2 cellular contexts compared by ENCODE assay signal in genomic region chr4:48462363-48462762, GRCh38.
A peak's percentile ranks its signal among the peaks of the same experiment; 100 is the strongest.
TF ChIP-seq lines count a peak whose summit lies in the region.

No MANE protein-coding gene starts in this region.

TF ChIP-seq in K562, 482 proteins besides CTCF, POLR2A, EP300 and RAD21:
- TF ChIP-seq NR2C1 (IDR thresholded peaks at IDR 0.05) (no peak), NR2C1 (tag; IDR thresholded peaks at IDR 0.05) (no peak), SP1 (CRISPR knock-in tag; IDR thresholded peaks at IDR 0.05) (no peak), ZNF609 (CRISPR knock-in tag; IDR thresholded peaks at IDR 0.05; ENCODE audit: borderline replicate concordance) (no peak), DIDO1 (tag; IDR thresholded peaks at IDR 0.05; ENCODE audit: low read depth) (no peak), ZNF146 (CRISPR knock-in tag; IDR thresholded peaks at IDR 0.05; ENCODE audit: unreplicated experiment) (no peak), FOXK1 (CRISPR knock-in tag; IDR thresholded peaks at IDR 0.05; ENCODE audit: borderline replicate concordance) (no peak), PBX2 (CRISPR knock-in tag; IDR thresholded peaks at IDR 0.05; ENCODE audit: low read depth) (no peak), PBX2 (tag; conservative IDR thresholded peaks at IDR 0.05; ENCODE audit: low read depth) (peak; percentile 55), MEIS2 (IDR thresholded peaks at IDR 0.05; ENCODE audit: partially characterized antibody) (peak; percentile 50), JUNB (CRISPR knock-in tag; conservative IDR thresholded peaks at IDR 0.05) (no peak), ZNF584 (CRISPR knock-in tag; IDR thresholded peaks at IDR 0.05; ENCODE audit: low read depth) (no peak), PPARD (CRISPR knock-in tag; IDR thresholded peaks at IDR 0.05) (no peak), LEF1 (IDR thresholded peaks at IDR 0.05) (no peak), TRIM28 (IDR thresholded peaks at IDR 0.05) (no peak), XRCC5 (IDR thresholded peaks at IDR 0.05; ENCODE audit: low read depth, low read length) (no peak), CREM (IDR thresholded peaks at IDR 0.05; ENCODE audit: low read depth) (no peak), RFX7 (CRISPR knock-in tag; IDR thresholded peaks at IDR 0.05) (no peak), ZNF830 (CRISPR knock-in tag; IDR thresholded peaks at IDR 0.05) (no peak), POLR2AphosphoS2 (IDR thresholded peaks at IDR 0.05; ENCODE audit: low read length) (no peak), SNAPC5 (CRISPR knock-in tag; IDR thresholded peaks at IDR 0.05) (no peak), STAT5B (CRISPR knock-in tag; IDR thresholded peaks at IDR 0.05) (no peak), ZFP30 (CRISPR knock-in tag; IDR thresholded peaks at IDR 0.05; ENCODE audit: borderline replicate concordance) (no peak), TEAD2 (tag; IDR thresholded peaks at IDR 0.05) (no peak), NCOA6 (IDR thresholded peaks at IDR 0.05) (no peak), NFIC (IDR thresholded peaks at IDR 0.05) (peak; percentile 25; the same call in 1 of the 2 replicates), NCOA2 (IDR thresholded peaks at IDR 0.05; ENCODE audit: partially characterized antibody in 2 of 2) (no peak)

TF ChIP-seq in GM23338, 12 proteins besides CTCF, POLR2A, EP300 and RAD21:
- TF ChIP-seq CREB1 (CRISPR knock-in tag; IDR thresholded peaks at IDR 0.05; ENCODE audit: low read depth) (no peak), NANOG (IDR thresholded peaks at IDR 0.05; ENCODE audit: borderline replicate concordance) (no peak), EZH2phosphoT487 (IDR thresholded peaks at IDR 0.05; ENCODE audit: unreplicated experiment) (no peak), ETS1 (IDR thresholded peaks at IDR 0.05) (no peak), STAT1 (IDR thresholded peaks at IDR 0.05; ENCODE audit: unreplicated experiment) (no peak), JUNB (IDR thresholded peaks at IDR 0.05; ENCODE audit: unreplicated experiment) (no peak), ZNF331 (CRISPR knock-in tag; IDR thresholded peaks at IDR 0.05; ENCODE audit: low read depth) (no peak), EZH2 (IDR thresholded peaks at IDR 0.05; ENCODE audit: low read depth, unreplicated experiment) (no peak), POLR2AphosphoS5 (IDR thresholded peaks at IDR 0.05; ENCODE audit: low read depth) (no peak), ZNF114 (CRISPR knock-in tag; IDR thresholded peaks at IDR 0.05) (no peak)
- TF ChIP-seq, protein P1, sequence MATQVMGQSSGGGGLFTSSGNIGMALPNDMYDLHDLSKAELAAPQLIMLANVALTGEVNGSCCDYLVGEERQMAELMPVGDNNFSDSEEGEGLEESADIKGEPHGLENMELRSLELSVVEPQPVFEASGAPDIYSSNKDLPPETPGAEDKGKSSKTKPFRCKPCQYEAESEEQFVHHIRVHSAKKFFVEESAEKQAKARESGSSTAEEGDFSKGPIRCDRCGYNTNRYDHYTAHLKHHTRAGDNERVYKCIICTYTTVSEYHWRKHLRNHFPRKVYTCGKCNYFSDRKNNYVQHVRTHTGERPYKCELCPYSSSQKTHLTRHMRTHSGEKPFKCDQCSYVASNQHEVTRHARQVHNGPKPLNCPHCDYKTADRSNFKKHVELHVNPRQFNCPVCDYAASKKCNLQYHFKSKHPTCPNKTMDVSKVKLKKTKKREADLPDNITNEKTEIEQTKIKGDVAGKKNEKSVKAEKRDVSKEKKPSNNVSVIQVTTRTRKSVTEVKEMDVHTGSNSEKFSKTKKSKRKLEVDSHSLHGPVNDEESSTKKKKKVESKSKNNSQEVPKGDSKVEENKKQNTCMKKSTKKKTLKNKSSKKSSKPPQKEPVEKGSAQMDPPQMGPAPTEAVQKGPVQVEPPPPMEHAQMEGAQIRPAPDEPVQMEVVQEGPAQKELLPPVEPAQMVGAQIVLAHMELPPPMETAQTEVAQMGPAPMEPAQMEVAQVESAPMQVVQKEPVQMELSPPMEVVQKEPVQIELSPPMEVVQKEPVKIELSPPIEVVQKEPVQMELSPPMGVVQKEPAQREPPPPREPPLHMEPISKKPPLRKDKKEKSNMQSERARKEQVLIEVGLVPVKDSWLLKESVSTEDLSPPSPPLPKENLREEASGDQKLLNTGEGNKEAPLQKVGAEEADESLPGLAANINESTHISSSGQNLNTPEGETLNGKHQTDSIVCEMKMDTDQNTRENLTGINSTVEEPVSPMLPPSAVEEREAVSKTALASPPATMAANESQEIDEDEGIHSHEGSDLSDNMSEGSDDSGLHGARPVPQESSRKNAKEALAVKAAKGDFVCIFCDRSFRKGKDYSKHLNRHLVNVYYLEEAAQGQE (IDR thresholded peaks at IDR 0.05; ENCODE audit: unreplicated experiment) = no peak
- TF ChIP-seq, protein P2, sequence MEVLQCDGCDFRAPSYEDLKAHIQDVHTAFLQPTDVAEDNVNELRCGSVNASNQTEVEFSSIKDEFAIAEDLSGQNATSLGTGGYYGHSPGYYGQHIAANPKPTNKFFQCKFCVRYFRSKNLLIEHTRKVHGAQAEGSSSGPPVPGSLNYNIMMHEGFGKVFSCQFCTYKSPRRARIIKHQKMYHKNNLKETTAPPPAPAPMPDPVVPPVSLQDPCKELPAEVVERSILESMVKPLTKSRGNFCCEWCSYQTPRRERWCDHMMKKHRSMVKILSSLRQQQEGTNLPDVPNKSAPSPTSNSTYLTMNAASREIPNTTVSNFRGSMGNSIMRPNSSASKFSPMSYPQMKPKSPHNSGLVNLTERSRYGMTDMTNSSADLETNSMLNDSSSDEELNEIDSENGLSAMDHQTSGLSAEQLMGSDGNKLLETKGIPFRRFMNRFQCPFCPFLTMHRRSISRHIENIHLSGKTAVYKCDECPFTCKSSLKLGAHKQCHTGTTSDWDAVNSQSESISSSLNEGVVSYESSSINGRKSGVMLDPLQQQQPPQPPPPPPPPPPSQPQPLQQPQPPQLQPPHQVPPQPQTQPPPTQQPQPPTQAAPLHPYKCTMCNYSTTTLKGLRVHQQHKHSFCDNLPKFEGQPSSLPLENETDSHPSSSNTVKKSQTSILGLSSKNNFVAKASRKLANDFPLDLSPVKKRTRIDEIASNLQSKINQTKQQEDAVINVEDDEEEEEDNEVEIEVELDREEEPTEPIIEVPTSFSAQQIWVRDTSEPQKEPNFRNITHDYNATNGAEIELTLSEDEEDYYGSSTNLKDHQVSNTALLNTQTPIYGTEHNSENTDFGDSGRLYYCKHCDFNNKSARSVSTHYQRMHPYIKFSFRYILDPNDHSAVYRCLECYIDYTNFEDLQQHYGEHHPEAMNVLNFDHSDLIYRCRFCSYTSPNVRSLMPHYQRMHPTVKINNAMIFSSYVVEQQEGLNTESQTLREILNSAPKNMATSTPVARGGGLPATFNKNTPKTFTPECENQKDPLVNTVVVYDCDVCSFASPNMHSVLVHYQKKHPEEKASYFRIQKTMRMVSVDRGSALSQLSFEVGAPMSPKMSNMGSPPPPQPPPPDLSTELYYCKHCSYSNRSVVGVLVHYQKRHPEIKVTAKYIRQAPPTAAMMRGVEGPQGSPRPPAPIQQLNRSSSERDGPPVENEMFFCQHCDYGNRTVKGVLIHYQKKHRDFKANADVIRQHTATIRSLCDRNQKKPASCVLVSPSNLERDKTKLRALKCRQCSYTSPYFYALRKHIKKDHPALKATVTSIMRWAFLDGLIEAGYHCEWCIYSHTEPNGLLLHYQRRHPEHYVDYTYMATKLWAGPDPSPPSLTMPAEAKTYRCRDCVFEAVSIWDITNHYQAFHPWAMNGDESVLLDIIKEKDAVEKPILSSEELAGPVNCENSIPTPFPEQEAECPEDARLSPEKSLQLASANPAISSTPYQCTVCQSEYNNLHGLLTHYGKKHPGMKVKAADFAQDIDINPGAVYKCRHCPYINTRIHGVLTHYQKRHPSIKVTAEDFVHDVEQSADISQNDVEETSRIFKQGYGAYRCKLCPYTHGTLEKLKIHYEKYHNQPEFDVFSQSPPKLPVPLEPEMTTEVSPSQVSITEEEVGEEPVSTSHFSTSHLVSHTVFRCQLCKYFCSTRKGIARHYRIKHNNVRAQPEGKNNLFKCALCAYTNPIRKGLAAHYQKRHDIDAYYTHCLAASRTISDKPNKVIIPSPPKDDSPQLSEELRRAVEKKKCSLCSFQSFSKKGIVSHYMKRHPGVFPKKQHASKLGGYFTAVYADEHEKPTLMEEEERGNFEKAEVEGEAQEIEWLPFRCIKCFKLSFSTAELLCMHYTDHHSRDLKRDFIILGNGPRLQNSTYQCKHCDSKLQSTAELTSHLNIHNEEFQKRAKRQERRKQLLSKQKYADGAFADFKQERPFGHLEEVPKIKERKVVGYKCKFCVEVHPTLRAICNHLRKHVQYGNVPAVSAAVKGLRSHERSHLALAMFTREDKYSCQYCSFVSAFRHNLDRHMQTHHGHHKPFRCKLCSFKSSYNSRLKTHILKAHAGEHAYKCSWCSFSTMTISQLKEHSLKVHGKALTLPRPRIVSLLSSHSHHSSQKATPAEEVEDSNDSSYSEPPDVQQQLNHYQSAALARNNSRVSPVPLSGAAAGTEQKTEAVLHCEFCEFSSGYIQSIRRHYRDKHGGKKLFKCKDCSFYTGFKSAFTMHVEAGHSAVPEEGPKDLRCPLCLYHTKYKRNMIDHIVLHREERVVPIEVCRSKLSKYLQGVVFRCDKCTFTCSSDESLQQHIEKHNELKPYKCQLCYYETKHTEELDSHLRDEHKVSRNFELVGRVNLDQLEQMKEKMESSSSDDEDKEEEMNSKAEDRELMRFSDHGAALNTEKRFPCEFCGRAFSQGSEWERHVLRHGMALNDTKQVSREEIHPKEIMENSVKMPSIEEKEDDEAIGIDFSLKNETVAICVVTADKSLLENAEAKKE (CRISPR knock-in tag; IDR thresholded peaks at IDR 0.05) = no peak
